1 cellular context compared by ENCODE assay signal in the genomic region with DNA sequence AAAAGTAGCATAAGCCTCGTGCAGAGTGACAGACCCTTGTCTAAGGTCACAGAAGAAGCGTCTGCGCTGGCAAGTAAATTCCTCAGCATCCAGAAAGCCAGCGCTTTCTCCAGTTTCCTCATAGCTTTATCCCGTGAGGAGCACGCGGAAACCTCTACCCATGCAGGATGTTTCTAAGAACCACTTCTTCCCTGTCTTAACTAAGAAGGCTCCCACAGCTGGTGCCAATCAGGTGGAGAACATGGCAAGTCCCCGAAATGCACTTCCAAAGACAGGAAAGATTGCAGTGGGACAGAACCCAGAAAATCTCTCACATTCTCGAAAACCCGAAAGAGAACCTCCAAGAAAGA.
TF ChIP-seq lines count a peak whose summit lies in the region.

No MANE protein-coding gene starts in this region.

TF ChIP-seq in SK-N-SH treated with all-trans-retinoic acid at 6 μM for 48 hours, 23 proteins besides CTCF, POLR2A, EP300 and RAD21 (continued from another document):
- TF ChIP-seq, protein P1, sequence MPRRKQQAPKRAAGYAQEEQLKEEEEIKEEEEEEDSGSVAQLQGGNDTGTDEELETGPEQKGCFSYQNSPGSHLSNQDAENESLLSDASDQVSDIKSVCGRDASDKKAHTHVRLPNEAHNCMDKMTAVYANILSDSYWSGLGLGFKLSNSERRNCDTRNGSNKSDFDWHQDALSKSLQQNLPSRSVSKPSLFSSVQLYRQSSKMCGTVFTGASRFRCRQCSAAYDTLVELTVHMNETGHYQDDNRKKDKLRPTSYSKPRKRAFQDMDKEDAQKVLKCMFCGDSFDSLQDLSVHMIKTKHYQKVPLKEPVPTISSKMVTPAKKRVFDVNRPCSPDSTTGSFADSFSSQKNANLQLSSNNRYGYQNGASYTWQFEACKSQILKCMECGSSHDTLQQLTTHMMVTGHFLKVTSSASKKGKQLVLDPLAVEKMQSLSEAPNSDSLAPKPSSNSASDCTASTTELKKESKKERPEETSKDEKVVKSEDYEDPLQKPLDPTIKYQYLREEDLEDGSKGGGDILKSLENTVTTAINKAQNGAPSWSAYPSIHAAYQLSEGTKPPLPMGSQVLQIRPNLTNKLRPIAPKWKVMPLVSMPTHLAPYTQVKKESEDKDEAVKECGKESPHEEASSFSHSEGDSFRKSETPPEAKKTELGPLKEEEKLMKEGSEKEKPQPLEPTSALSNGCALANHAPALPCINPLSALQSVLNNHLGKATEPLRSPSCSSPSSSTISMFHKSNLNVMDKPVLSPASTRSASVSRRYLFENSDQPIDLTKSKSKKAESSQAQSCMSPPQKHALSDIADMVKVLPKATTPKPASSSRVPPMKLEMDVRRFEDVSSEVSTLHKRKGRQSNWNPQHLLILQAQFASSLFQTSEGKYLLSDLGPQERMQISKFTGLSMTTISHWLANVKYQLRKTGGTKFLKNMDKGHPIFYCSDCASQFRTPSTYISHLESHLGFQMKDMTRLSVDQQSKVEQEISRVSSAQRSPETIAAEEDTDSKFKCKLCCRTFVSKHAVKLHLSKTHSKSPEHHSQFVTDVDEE (CRISPR knock-in tag; IDR thresholded peaks at IDR 0.05): no peak
- TF ChIP-seq, protein P2, sequence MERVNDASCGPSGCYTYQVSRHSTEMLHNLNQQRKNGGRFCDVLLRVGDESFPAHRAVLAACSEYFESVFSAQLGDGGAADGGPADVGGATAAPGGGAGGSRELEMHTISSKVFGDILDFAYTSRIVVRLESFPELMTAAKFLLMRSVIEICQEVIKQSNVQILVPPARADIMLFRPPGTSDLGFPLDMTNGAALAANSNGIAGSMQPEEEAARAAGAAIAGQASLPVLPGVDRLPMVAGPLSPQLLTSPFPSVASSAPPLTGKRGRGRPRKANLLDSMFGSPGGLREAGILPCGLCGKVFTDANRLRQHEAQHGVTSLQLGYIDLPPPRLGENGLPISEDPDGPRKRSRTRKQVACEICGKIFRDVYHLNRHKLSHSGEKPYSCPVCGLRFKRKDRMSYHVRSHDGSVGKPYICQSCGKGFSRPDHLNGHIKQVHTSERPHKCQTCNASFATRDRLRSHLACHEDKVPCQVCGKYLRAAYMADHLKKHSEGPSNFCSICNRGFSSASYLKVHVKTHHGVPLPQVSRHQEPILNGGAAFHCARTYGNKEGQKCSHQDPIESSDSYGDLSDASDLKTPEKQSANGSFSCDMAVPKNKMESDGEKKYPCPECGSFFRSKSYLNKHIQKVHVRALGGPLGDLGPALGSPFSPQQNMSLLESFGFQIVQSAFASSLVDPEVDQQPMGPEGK (CRISPR knock-in tag; IDR thresholded peaks at IDR 0.05; ENCODE audit: borderline replicate concordance): no peak
- TF ChIP-seq, protein P3, sequence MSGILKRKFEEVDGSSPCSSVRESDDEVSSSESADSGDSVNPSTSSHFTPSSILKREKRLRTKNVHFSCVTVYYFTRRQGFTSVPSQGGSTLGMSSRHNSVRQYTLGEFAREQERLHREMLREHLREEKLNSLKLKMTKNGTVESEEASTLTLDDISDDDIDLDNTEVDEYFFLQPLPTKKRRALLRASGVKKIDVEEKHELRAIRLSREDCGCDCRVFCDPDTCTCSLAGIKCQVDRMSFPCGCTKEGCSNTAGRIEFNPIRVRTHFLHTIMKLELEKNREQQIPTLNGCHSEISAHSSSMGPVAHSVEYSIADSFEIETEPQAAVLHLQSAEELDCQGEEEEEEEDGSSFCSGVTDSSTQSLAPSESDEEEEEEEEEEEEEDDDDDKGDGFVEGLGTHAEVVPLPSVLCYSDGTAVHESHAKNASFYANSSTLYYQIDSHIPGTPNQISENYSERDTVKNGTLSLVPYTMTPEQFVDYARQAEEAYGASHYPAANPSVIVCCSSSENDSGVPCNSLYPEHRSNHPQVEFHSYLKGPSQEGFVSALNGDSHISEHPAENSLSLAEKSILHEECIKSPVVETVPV (CRISPR knock-in tag; IDR thresholded peaks at IDR 0.05): no peak
- TF ChIP-seq ZFP3 (CRISPR knock-in tag; IDR thresholded peaks at IDR 0.05) (no peak), ESRRG (CRISPR knock-in tag; IDR thresholded peaks at IDR 0.05) (no peak), ZNF8 (CRISPR knock-in tag; IDR thresholded peaks at IDR 0.05) (no peak), RARB (CRISPR knock-in tag; IDR thresholded peaks at IDR 0.05) (no peak), ZC3H10 (CRISPR knock-in tag; IDR thresholded peaks at IDR 0.05) (no peak), PPARA (CRISPR knock-in tag; IDR thresholded peaks at IDR 0.05; ENCODE audit: borderline replicate concordance) (no peak), TOX (CRISPR knock-in tag; IDR thresholded peaks at IDR 0.05; ENCODE audit: borderline replicate concordance) (no peak), OSR1 (CRISPR knock-in tag; IDR thresholded peaks at IDR 0.05) (no peak), BACH2 (CRISPR knock-in tag; IDR thresholded peaks at IDR 0.05; ENCODE audit: borderline replicate concordance) (no peak), CSDC2 (CRISPR knock-in tag; IDR thresholded peaks at IDR 0.05) (no peak), SNAI2 (CRISPR knock-in tag; IDR thresholded peaks at IDR 0.05) (no peak)
- TF ChIP-seq, protein P4, sequence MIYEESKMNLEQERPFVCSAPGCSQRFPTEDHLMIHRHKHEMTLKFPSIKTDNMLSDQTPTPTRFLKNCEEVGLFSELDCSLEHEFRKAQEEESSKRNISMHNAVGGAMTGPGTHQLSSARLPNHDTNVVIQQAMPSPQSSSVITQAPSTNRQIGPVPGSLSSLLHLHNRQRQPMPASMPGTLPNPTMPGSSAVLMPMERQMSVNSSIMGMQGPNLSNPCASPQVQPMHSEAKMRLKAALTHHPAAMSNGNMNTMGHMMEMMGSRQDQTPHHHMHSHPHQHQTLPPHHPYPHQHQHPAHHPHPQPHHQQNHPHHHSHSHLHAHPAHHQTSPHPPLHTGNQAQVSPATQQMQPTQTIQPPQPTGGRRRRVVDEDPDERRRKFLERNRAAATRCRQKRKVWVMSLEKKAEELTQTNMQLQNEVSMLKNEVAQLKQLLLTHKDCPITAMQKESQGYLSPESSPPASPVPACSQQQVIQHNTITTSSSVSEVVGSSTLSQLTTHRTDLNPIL (CRISPR knock-in tag; IDR thresholded peaks at IDR 0.05; ENCODE audit: low read depth): no peak
- TF ChIP-seq, protein P5, sequence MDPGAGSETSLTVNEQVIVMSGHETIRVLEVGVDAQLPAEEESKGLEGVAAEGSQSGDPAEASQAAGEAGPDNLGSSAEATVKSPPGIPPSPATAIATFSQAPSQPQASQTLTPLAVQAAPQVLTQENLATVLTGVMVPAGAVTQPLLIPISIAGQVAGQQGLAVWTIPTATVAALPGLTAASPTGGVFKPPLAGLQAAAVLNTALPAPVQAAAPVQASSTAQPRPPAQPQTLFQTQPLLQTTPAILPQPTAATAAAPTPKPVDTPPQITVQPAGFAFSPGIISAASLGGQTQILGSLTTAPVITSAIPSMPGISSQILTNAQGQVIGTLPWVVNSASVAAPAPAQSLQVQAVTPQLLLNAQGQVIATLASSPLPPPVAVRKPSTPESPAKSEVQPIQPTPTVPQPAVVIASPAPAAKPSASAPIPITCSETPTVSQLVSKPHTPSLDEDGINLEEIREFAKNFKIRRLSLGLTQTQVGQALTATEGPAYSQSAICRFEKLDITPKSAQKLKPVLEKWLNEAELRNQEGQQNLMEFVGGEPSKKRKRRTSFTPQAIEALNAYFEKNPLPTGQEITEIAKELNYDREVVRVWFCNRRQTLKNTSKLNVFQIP (CRISPR knock-in tag; IDR thresholded peaks at IDR 0.05; ENCODE audit: borderline replicate concordance, low read depth): no peak
